19 cellular contexts compared by ENCODE assay signal in the genomic region with DNA sequence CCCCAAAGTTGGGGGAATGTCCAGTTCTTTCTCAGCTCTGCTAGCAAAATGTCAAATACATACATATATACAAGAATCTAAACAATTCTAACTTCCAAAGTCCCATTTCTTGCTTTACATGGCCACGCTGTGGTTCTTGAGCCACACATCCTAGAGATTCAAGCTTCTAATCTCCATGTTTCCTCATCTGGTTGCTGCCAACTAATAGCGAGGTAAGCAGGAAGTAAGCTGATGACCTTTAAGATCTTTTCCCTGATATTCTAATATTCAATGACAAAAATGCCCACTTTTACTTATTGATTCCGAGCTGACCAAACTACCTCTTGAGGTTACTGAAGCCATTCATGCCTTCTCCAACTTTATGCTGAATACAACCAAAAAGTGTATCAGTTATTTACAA. TPM values are rescaled to one million over a fixed set of nuclear protein-coding genes. Genes with fewer than 3 reads are reported as not detected.
DNase-seq lines count a peak whose midpoint lies in the region; ATAC-seq, FAIRE-seq and TF ChIP-seq lines count a peak whose summit lies in the region.
"Had no signal": no experiment of that assay in that cellular context is flagged by ENCODE, and none has a peak within 500 bp of the region (broad histone marks: within the 10 kb centered on the region; RNA-seq: fewer than 3 reads in every experiment).

No MANE protein-coding gene starts in this region.

- H3K9me3 ChIP-seq in K562 (replicated peaks; ENCODE audit: control insufficient read depth, insufficient read depth, low read depth, low read length), result no peaks in the 10 kb centered on the region
- H3K9me3 ChIP-seq: ascending aorta, heart left ventricle, upper lobe of left lung had no signal

- H3K4me2 ChIP-seq in KMS-11 (peak overlapping the region; percentile 15; the same call in 1 of the 2 replicates), K562 (ENCODE audit: insufficient read depth, low read length) (peak overlapping the region; percentile 11; the same call in 1 of the 2 replicates)

- CTCF ChIA-PET in K562 (lab: Yijun Ruan, JAX; ENCODE audit: low intra/inter-chr PET ratio), result no interaction called here

- no peaks in the 10 kb centered on the region for H3K27me3 Mint-ChIP-seq in neural crest cell (ENCODE audit: low read depth)
- H3K27me3 Mint-ChIP-seq: dendritic cell treated with granulocyte-macrophage colony-stimulating factor and Interleukin-4, amounts not matched to agents 40 ng/mL and 50 ng/mL, for 4 days; stimulated activated naive B cell treated with anti-CD40 and anti-IgM and Interleukin-4, amounts not matched to agents 10 μg/mL and 1 μg/mL and 100 μg/mL, for 72 hours had no signal

- WGBS in K562 (ENCODE audit: insufficient coverage, low coverage, missing lambda C conversion rate), result 31% methylated on average over 3 of the region's 3 CpGs

- DNase-seq in SKM-1 treated with dmso at 0.1 percent for 144 hours (lab: John Stamatoyannopoulos, UW; ENCODE audit: unreplicated experiment) (peak; percentile 16), SKM-1 (lab: John Stamatoyannopoulos, UW; ENCODE audit: unreplicated experiment) (no peak), K562 (ENCODE audit: extremely low read depth in 1 of 4, low spot score in 3 of 4) (no peak), neural crest cell (ENCODE audit: low read depth, low spot score) (no peak), GM13976 (ENCODE audit: low spot score) (no peak), NCI-H2171 (lab: John Stamatoyannopoulos, UW) (no peak)
- DNase-seq: GDM1; heart left ventricle; islet precursor cell; KG1; NCI-H1436 treated with DMSO at 0.1 percent for 48 hours; NCI-H446; stimulated activated naive B cell treated with anti-CD40 and anti-IgM and Interleukin-4, amounts not matched to agents 10 μg/mL and 1 μg/mL and 100 μg/mL, for 72 hours; upper lobe of left lung had no signal

- no peak for TF ChIP-seq POLR2A in K562 (conservative IDR thresholded peaks at IDR 0.05)

- H3K4me3 ChIP-seq in KMS-11 (IDR thresholded peaks at IDR 0.05; ENCODE audit: insufficient read depth, low read depth, low read length) (no peak overlapping the region), K562 (no peak overlapping the region)
- H3K4me3 ChIP-seq: ascending aorta, upper lobe of left lung had no signal

- H3K9ac ChIP-seq in KMS-11, result no peak overlapping the region
- no peak overlapping the region for H3K9ac ChIP-seq in K562 (ENCODE audit: insufficient read depth in 1 of 2, low read depth in 2 of 2, low read length in 2 of 2)

- no peak for FAIRE-seq in K562 (lab: Jason Lieb, UNC)

- peak overlapping the region; percentile 64 for H3K4me3 Mint-ChIP-seq in neural crest cell
- H3K4me3 Mint-ChIP-seq: stimulated activated naive B cell treated with anti-CD40 and anti-IgM and Interleukin-4, amounts not matched to agents 10 μg/mL and 1 μg/mL and 100 μg/mL, for 72 hours had no signal

- H3K4me1 ChIP-seq in KMS-11 (ENCODE audit: low read depth, poor library complexity, severe bottlenecking) (peaks cover 36% of the 10 kb centered on the region), K562 (replicated peaks in 1 of 2; ENCODE audit: control insufficient read depth in 2 of 2, insufficient read depth in 2 of 2, low read length in 2 of 2) (peaks cover 12 to 19% of the 10 kb centered on the region in 2 experiments)

- in situ Hi-C loops in K562 (cut with MboI) (no loop called here), GM13976 (cut with MboI; ENCODE audit: low sequenced_read_pairs, unreplicated experiment) (no loop called here)

- peaks cover 36% of the 10 kb centered on the region for H3K4me1 Mint-ChIP-seq in neural crest cell

- H3K36me3 ChIP-seq in KMS-11 (ENCODE audit: insufficient read depth), result no peaks in the 10 kb centered on the region
- H3K36me3 ChIP-seq in K562 (ENCODE audit: control insufficient read depth, insufficient read depth, low read length), result no peaks in the 10 kb centered on the region; the same call in 2 of the 3 replicates
- H3K36me3 ChIP-seq: ascending aorta, heart left ventricle, upper lobe of left lung had no signal

- H3K27me3 ChIP-seq in KMS-11 (ENCODE audit: insufficient read depth, low read depth), result no peaks in the 10 kb centered on the region
- H3K27me3 ChIP-seq in K562 (ENCODE audit: control insufficient read depth in 2 of 2, insufficient read depth in 2 of 2, low read length in 2 of 2), result no peaks in the 10 kb centered on the region
- H3K27me3 ChIP-seq: ascending aorta, heart left ventricle, upper lobe of left lung had no signal

- no peak overlapping the region for H2AFZ ChIP-seq in KMS-11 (ENCODE audit: low read depth)
- no peak overlapping the region for H2AFZ ChIP-seq in K562 (ENCODE audit: low read depth, low read length)

- H3K27ac ChIP-seq in KMS-11 (no peak overlapping the region), K562 (ENCODE audit: extremely low read depth, low read depth, low read length) (no peak overlapping the region)
- H3K27ac ChIP-seq: ascending aorta had no signal

- TSS peak; percentile 30 for BruUV-seq in K562 (replicated peaks; lab: Mats Ljungman, UMichigan)

- H3K79me2 ChIP-seq in KMS-11 (ENCODE audit: insufficient read depth, low read depth) (peaks cover 72% of the 10 kb centered on the region), K562 (ENCODE audit: control insufficient read depth, insufficient read depth, low read length) (peaks cover 84% of the 10 kb centered on the region)

- no peak for TF ChIP-seq CTCF in KMS-11 (conservative IDR thresholded peaks at IDR 0.05; ENCODE audit: low read depth, low read length)
- no peak for TF ChIP-seq CTCF in K562 (IDR thresholded peaks at IDR 0.05 in 2 of 3, conservative IDR thresholded peaks at IDR 0.05 in 1 of 3; ENCODE audit: insufficient read depth in 2 of 3, low read depth in 1 of 3, low read length in 3 of 3)
- no peak for TF ChIP-seq CTCF in neural crest cell (conservative IDR thresholded peaks at IDR 0.05)
- no peak for TF ChIP-seq CTCF in GM13976 (IDR thresholded peaks at IDR 0.05; ENCODE audit: borderline replicate concordance, control extremely low read depth, extremely low read depth, insufficient read depth, missing control alignments)

- no peak for TF ChIP-seq EP300 in K562 (IDR thresholded peaks at IDR 0.05; ENCODE audit: low read length)

- intact Hi-C loops in K562 (cut with micrococcal nuclease), result loop anchor here (5.0 kb wide), 1 partner anchor 174 kb away; a partner anchor contains a TSS

- H3K9me1 ChIP-seq in K562 (ENCODE audit: control insufficient read depth, insufficient read depth, low read length), result no peaks in the 10 kb centered on the region

- POLR2A ChIA-PET in K562 (lab: Yijun Ruan, JAX), result interaction anchor here (0.6 to 0.9 kb wide), 2 partner anchors 11 to 14 kb away, joined by 5 read pairs; no protein-coding TSS in a partner anchor

- no peak for TF ChIP-seq RAD21 in K562 (CRISPR knock-in tag; conservative IDR thresholded peaks at IDR 0.05 in 1 of 2, IDR thresholded peaks at IDR 0.05 in 1 of 2)

- H3K9me3 Mint-ChIP-seq in neural crest cell, result no peaks in the 10 kb centered on the region
- H3K9me3 Mint-ChIP-seq: activated T-helper 2 cell treated with anti-CD3 and anti-CD28 coated beads, Interferon-gamma antibody, Interleukin-2, Interleukin-4, amounts not matched to agents 10 μg/mL and 5 μg/mL and 100 μg/mL, durations not matched to agents 14 hours and 24 hours and 36 hours; dendritic cell treated with granulocyte-macrophage colony-stimulating factor and Interleukin-4, amounts not matched to agents 40 ng/mL and 50 ng/mL, for 4 days; stimulated activated naive B cell treated with anti-CD40 and anti-IgM and Interleukin-4, amounts not matched to agents 10 μg/mL and 1 μg/mL and 100 μg/mL, for 72 hours had no signal

- no peaks in the 10 kb centered on the region for H3K36me3 Mint-ChIP-seq in neural crest cell (ENCODE audit: low read depth)

- no peaks in the 10 kb centered on the region for H4K20me1 ChIP-seq in KMS-11 (ENCODE audit: insufficient read depth)
- H4K20me1 ChIP-seq in K562 (replicated peaks; ENCODE audit: control insufficient read depth, insufficient read depth, low read length), result no peaks in the 10 kb centered on the region

- no peak overlapping the region for H3K27ac Mint-ChIP-seq in neural crest cell (ENCODE audit: unreplicated experiment)
- H3K27ac Mint-ChIP-seq: activated T-helper 2 cell treated with anti-CD3 and anti-CD28 coated beads, Interferon-gamma antibody, Interleukin-2, Interleukin-4, amounts not matched to agents 10 μg/mL and 5 μg/mL and 100 μg/mL, durations not matched to agents 14 hours and 24 hours and 36 hours; dendritic cell treated with granulocyte-macrophage colony-stimulating factor and Interleukin-4, amounts not matched to agents 40 ng/mL and 50 ng/mL, for 4 days; stimulated activated naive B cell treated with anti-CD40 and anti-IgM and Interleukin-4, amounts not matched to agents 10 μg/mL and 1 μg/mL and 100 μg/mL, for 72 hours had no signal

- ATAC-seq in K562 (no peak), GM21360 (IDR thresholded peaks at IDR 0.05; ENCODE audit: unreplicated experiment) (no peak)
- ATAC-seq: stimulated activated naive B cell treated with anti-CD40 and anti-IgM and Interleukin-4, amounts not matched to agents 10 μg/mL and 1 μg/mL and 100 μg/mL, for 72 hours had no signal

TF ChIP-seq in K562, 482 proteins besides CTCF, POLR2A, EP300 and RAD21 (continues in another document):
- TF ChIP-seq POU5F1 (IDR thresholded peaks at IDR 0.05; ENCODE audit: borderline replicate concordance, low read depth, low read length, partially characterized antibody) (no peak), SMAD2 (IDR thresholded peaks at IDR 0.05; ENCODE audit: low read depth, low read length) (no peak), CHCHD3 (CRISPR knock-in tag; IDR thresholded peaks at IDR 0.05) (no peak), TCFL5 (CRISPR knock-in tag; conservative IDR thresholded peaks at IDR 0.05) (no peak), MTA2 (IDR thresholded peaks at IDR 0.05; ENCODE audit: low read depth) (no peak), ATF7 (IDR thresholded peaks at IDR 0.05) (no peak)

RNA-seq across cellular contexts. Expression of a gene that starts 3.3 kb away (rescaled TPM):
- 11.5 and 34.9 TPM in 2 replicates for total RNA-seq in K562 (2011; cell fraction: chromatin; rRNA removed; ENCODE audit: low replicate concordance)
- 4.5 and 6.2 TPM in 2 replicates for total RNA-seq in K562 (2011; cell fraction: nucleolus; rRNA removed)
- total RNA-seq in K562 (2011; cell fraction: nucleoplasm; rRNA removed), result 10.6 and 14.9 TPM in 2 replicates
- total RNA-seq in K562 (2014; rRNA removed) (11.9 and 12.3 TPM in 2 replicates), K562 (2014; rRNA removed; fragmentation: Illumina TruSeq; extraction: Trizol) (23.2 and 27.2 TPM in 2 replicates), K562 (2015; rRNA removed; fragmentation: Illumina TruSeq; extraction: Trizol) (20.5 and 21.4 TPM in 2 replicates), K562 (2021) (11.1 and 13.1 TPM in 2 replicates), neural crest cell (26.8 and 27.1 TPM in 2 replicates)
- polyA plus RNA-seq in K562 (2011; rRNA removed) (19.0 and 20.8 TPM in 2 replicates), K562 (2014; fragmentation: Illumina TruSeq; extraction: Trizol) (13.8 and 15.6 TPM in 2 replicates), K562 (2014; fragmentation: Nextera tagmentation; extraction: Ambion mirVana) (1 to 10 TPM; 4.9 to 6.1 TPM), K562 (2014; rRNA removed) (13.2 and 15.0 TPM in 2 replicates)
- 3.0 and 6.9 TPM in 2 replicates for polyA plus RNA-seq in K562 (2011; cell fraction: cytosol; rRNA removed)
- polyA plus RNA-seq in K562 (2011; cell fraction: nucleus; rRNA removed), result 9.3 and 17.6 TPM in 2 replicates
- 11.5 and 19.7 TPM in 2 replicates for polyA plus RNA-seq in K562 (2012)
- polyA minus RNA-seq in K562 (2011; rRNA and poly(A)+ RNA removed), result 29.0 and 41.4 TPM in 2 replicates
- polyA minus RNA-seq in K562 (2011; cell fraction: cytosol; rRNA and poly(A)+ RNA removed), result 8.3 and 10.3 TPM in 2 replicates
- polyA minus RNA-seq in K562 (2011; cell fraction: nucleus; rRNA and poly(A)+ RNA removed), result 9.7 and 21.3 TPM in 2 replicates
